In genomic region chr19:53537523-53538377, GRCh38 we compare ENCODE assay signal across 8 cellular contexts. TPM values are rescaled to one million over a fixed set of nuclear protein-coding genes. Genes with fewer than 3 reads are reported as not detected.
DNase-seq lines count a peak whose midpoint lies in the region; ATAC-seq, FAIRE-seq and TF ChIP-seq lines count a peak whose summit lies in the region.

Gene ZNF331 (plus strand): TSS chr19:53538145. CDS start chr19:53569377, 31,232 bp downstream.

- POLR2A ChIA-PET in Caco-2 (lab: Charles Lee), result no interaction called here
- POLR2A ChIA-PET in activated B cell treated with CpG ODN at 0.5 μM for 24 hours (lab: Charles Lee), result interaction anchor here (1.7 to 3.1 kb wide), 2 partner anchors 17 kb away, joined by 5 to 18 read pairs; no protein-coding TSS in a partner anchor

- peak within 1 kb of the TSS; percentile 78 to 80 for H3K9ac ChIP-seq in kidney (ENCODE audit: low read length in 2 of 2)

- TF ChIP-seq RAD21 in Ishikawa (IDR thresholded peaks at IDR 0.05; ENCODE audit: low read depth), result no peak

- H3K27me3 Mint-ChIP-seq in Caco-2 (ENCODE audit: insufficient read depth, unreplicated experiment) (no peaks in the 10 kb centered on the region), activated B cell treated with CpG ODN at 0.5 μM for 24 hours (no peaks in the 10 kb centered on the region)

- TF ChIP-seq EP300 in Ishikawa (IDR thresholded peaks at IDR 0.05; ENCODE audit: borderline replicate concordance), result no peak

- peak within 1 kb of the TSS; percentile 83 to 86 for H3K27ac ChIP-seq in kidney (ENCODE audit: low read depth in 2 of 2, low read length in 2 of 2)

- no peaks in the 10 kb centered on the region for H3K9me3 Mint-ChIP-seq in Caco-2 (ENCODE audit: unreplicated experiment)
- H3K9me3 Mint-ChIP-seq in activated B cell treated with CpG ODN at 0.5 μM for 24 hours, result peaks cover 2% of the 10 kb centered on the region

- no peak for FAIRE-seq in kidney (lab: Jason Lieb, UNC)

- no peaks in the 10 kb centered on the region for H3K4me1 Mint-ChIP-seq in Caco-2 (ENCODE audit: low read depth, unreplicated experiment)
- peaks cover 18% of the 10 kb centered on the region for H3K4me1 Mint-ChIP-seq in activated B cell treated with CpG ODN at 0.5 μM for 24 hours

- no TSS peak for BruUV-seq in Caco-2 (replicated peaks; lab: Mats Ljungman, UMichigan)

- H3K27me3 ChIP-seq in Caco-2 (replicated peaks; ENCODE audit: control insufficient read depth, insufficient read depth, low read length), result no peaks in the 10 kb centered on the region

- ATAC-seq in GM21390 (IDR thresholded peaks at IDR 0.05; ENCODE audit: unreplicated experiment), result peak; percentile 68
- ATAC-seq in activated B cell treated with CpG ODN at 0.5 μM for 24 hours (ENCODE audit: low read depth), result peak; percentile 76

- peak in 1 of 2 experiments; percentile 40 for TF ChIP-seq CTCF in Caco-2 (IDR thresholded peaks at IDR 0.05; ENCODE audit: insufficient read depth in 1 of 2, low read depth in 1 of 2, low read length in 1 of 2, severe bottlenecking in 1 of 2, unreplicated experiment in 1 of 2)
- TF ChIP-seq CTCF in activated B cell treated with CpG ODN at 0.5 μM for 24 hours (IDR thresholded peaks at IDR 0.05), result no peak
- peak; percentile 26 for TF ChIP-seq CTCF in cardiac fibroblast (IDR thresholded peaks at IDR 0.05; ENCODE audit: low read depth, low read length)
- peak; percentile 19 for TF ChIP-seq CTCF in kidney (IDR thresholded peaks at IDR 0.05; ENCODE audit: borderline replicate concordance, extremely low read depth, insufficient read depth)

- peaks cover 64% of the 10 kb centered on the region for H3K36me3 Mint-ChIP-seq in Caco-2 (ENCODE audit: insufficient read depth, unreplicated experiment)
- H3K36me3 Mint-ChIP-seq in activated B cell treated with CpG ODN at 0.5 μM for 24 hours (ENCODE audit: low read depth), result peaks cover 45% of the 10 kb centered on the region

- H3K36me3 ChIP-seq in Caco-2 (ENCODE audit: control insufficient read depth, insufficient read depth, low read length) (peaks cover 1% of the 10 kb centered on the region; the same call in 1 of the 2 replicates), kidney (ENCODE audit: control insufficient read depth in 1 of 2, insufficient read depth in 2 of 2, low read length in 2 of 2) (peaks cover 0 to 4% of the 10 kb centered on the region in 2 donors)

- H3K4me1 ChIP-seq in Caco-2 (peaks cover 18% of the 10 kb centered on the region), kidney (ENCODE audit: control insufficient read depth in 1 of 2, insufficient read depth in 1 of 2, low read depth in 1 of 2, low read length in 2 of 2) (peaks cover 0 to 2% of the 10 kb centered on the region in 2 donors)

- peak; percentile 86 for DNase-seq in Caco-2
- peak; percentile 85 for DNase-seq in activated B cell treated with CpG ODN at 0.5 μM for 24 hours
- DNase-seq in cardiac fibroblast (ENCODE audit: low read depth in 2 of 2), result peak; percentile 75 to 88
- peak; percentile 94 for DNase-seq in kidney
- DNase-seq in stimulated activated CD4-positive, alpha-beta T cell treated with anti-CD3 and anti-CD28 coated beads, Interleukin-15, amount 100 ng/mL, for 24 hours, result peak; percentile 88
- DNase-seq in NCI-H510A (lab: John Stamatoyannopoulos, UW), result no peak

- H3K27ac Mint-ChIP-seq in Caco-2 (ENCODE audit: unreplicated experiment) (peak within 1 kb of the TSS; percentile 99), activated B cell treated with CpG ODN at 0.5 μM for 24 hours (peak within 1 kb of the TSS; percentile 95)

- CTCF ChIA-PET in Caco-2 (lab: Charles Lee) (interaction anchor here (1.5 kb wide), 1 partner anchor 121 kb away, joined by 3 read pairs; no protein-coding TSS in a partner anchor), activated B cell treated with CpG ODN at 0.5 μM for 24 hours (lab: Charles Lee) (interaction anchor here (1.3 kb wide), 1 partner anchor 17 kb away, joined by 4 read pairs; no protein-coding TSS in a partner anchor)

- H3K4me3 ChIP-seq in Caco-2 (ENCODE audit: low read depth, low read length) (peak within 1 kb of the TSS; percentile 88), cardiac fibroblast (replicated peaks in 1 of 2; ENCODE audit: low read depth in 2 of 2, low read length in 2 of 2) (peak within 1 kb of the TSS; percentile 76 to 78), kidney (ENCODE audit: low read length in 2 of 2) (peak within 1 kb of the TSS; percentile 91 to 94)

- intact Hi-C loops in Caco-2 (cut with micrococcal nuclease; ENCODE audit: unreplicated experiment), result loop anchor here (1.0 kb wide), 1 partner anchor 17 kb away; no protein-coding TSS in a partner anchor
- intact Hi-C loops in activated B cell treated with CpG ODN at 0.5 μM for 24 hours (cut with micrococcal nuclease), result loop anchor here (1.0 kb wide), 2 partner anchors 17 kb away; no protein-coding TSS in a partner anchor
- intact Hi-C loops in kidney (cut with DNase I), result no loop called here

- H3K9me3 ChIP-seq in Caco-2 (no peaks in the 10 kb centered on the region), kidney (ENCODE audit: control insufficient read depth in 1 of 2, low read length in 2 of 2) (no peaks in the 10 kb centered on the region)

- H3K4me3 Mint-ChIP-seq in Caco-2 (ENCODE audit: unreplicated experiment), result peak within 1 kb of the TSS; percentile 94
- H3K4me3 Mint-ChIP-seq in activated B cell treated with CpG ODN at 0.5 μM for 24 hours, result peak within 1 kb of the TSS; percentile 95

TF ChIP-seq in Ishikawa, 13 proteins besides CTCF, POLR2A, EP300 and RAD21:
- TF ChIP-seq USF1 (IDR thresholded peaks at IDR 0.05) (no peak), CREB1 (IDR thresholded peaks at IDR 0.05; ENCODE audit: low read depth) (peak; percentile 67; the same call in 1 of the 2 replicates), EGR1 (IDR thresholded peaks at IDR 0.05) (peak; percentile 96), ZBTB7A (IDR thresholded peaks at IDR 0.05; ENCODE audit: low read depth) (no peak), FOXM1 (IDR thresholded peaks at IDR 0.05; ENCODE audit: borderline replicate concordance, low read depth) (no peak), NFIC (IDR thresholded peaks at IDR 0.05) (no peak), CEBPB (IDR thresholded peaks at IDR 0.05) (no peak), TCF12 (IDR thresholded peaks at IDR 0.05; ENCODE audit: low read depth) (peak; percentile 14; the same call in 1 of the 2 replicates), YY1 (IDR thresholded peaks at IDR 0.05; ENCODE audit: low read depth) (no peak), TAF1 (IDR thresholded peaks at IDR 0.05; ENCODE audit: low read depth) (peak; percentile 39; the same call in 1 of the 2 replicates), MAX (IDR thresholded peaks at IDR 0.05) (peak; percentile 95), REST (IDR thresholded peaks at IDR 0.05; ENCODE audit: low read depth) (no peak), TEAD4 (IDR thresholded peaks at IDR 0.05) (no peak)

RNA-seq across cellular contexts. Expression of gene ZNF331, which starts in this region (rescaled TPM):
- 42.2 and 42.6 TPM in 2 replicates for total RNA-seq in Caco-2 (2022)
- 25.5 and 31.7 TPM in 2 replicates for total RNA-seq in activated B cell treated with CpG ODN at 0.5 μM for 24 hours
- total RNA-seq in kidney, result 22.3 TPM
- polyA plus RNA-seq in kidney (ENCODE audit: insufficient read depth, low read depth, low replicate concordance), result 6.5 TPM
